28 cellular contexts compared by ENCODE assay signal in genomic region chr7:81744389-81744788, GRCh38. TPM values are rescaled to one million over a fixed set of nuclear protein-coding genes. Genes with fewer than 3 reads are reported as not detected.
"Had no signal": no experiment of that assay in that cellular context is flagged by ENCODE, and none has a peak within 500 bp of the region (broad histone marks: within the 10 kb centered on the region; RNA-seq: fewer than 3 reads in every experiment).

No MANE protein-coding gene starts in this region.

- H3K9ac ChIP-seq: KMS-11 had no signal

- H3K36me3 ChIP-seq: brain microvascular endothelial cell, cardiac muscle cell, Peyer's patch had no signal

- H3K36me3 Mint-ChIP-seq: activated naive CD4-positive, alpha-beta T cell treated with anti-CD3 and anti-CD28 coated beads, Interleukin-2, amount 10 ng/mL, durations not matched to agents 7 days and 5 days; activated naive CD8-positive, alpha-beta T cell treated with anti-CD3 and anti-CD28 coated beads for 36 hours; T-cell had no signal

- H3K27me3 Mint-ChIP-seq: activated CD4-positive, alpha-beta memory T cell treated with anti-CD3 and anti-CD28 coated beads, Interleukin-2, amount 10 ng/mL, durations not matched to agents 7 days and 5 days; activated CD4-positive, alpha-beta T cell treated with anti-CD3 and anti-CD28 coated beads for 36 hours; activated naive CD4-positive, alpha-beta T cell treated with anti-CD3 and anti-CD28 coated beads, Interleukin-2, amount 10 ng/mL, durations not matched to agents 7 days and 5 days; activated naive CD8-positive, alpha-beta T cell treated with anti-CD3 and anti-CD28 coated beads for 36 hours; T-cell had no signal

- DNase-seq: activated CD4-positive, alpha-beta memory T cell treated with anti-CD3 and anti-CD28 coated beads, Interleukin-2, amount 10 ng/mL, durations not matched to agents 7 days and 5 days; activated CD4-positive, alpha-beta T cell treated with anti-CD3 and anti-CD28 coated beads for 36 hours; activated CD4-positive, alpha-beta T cell treated with anti-CD3 and anti-CD28 coated beads, Interleukin-2, amount 50 U/mL, for 1 hour; activated gamma-delta T cell treated with Interleukin-2 at 50 U/mL for 16 hours; activated naive CD4-positive, alpha-beta T cell treated with anti-CD3 and anti-CD28 coated beads, Interleukin-2, amount 10 ng/mL, durations not matched to agents 7 days and 5 days; activated naive CD8-positive, alpha-beta T cell treated with anti-CD3 and anti-CD28 coated beads for 36 hours; activated T-cell treated with anti-CD3 and anti-CD28 coated beads for 4 hours; activated T-cell treated with anti-CD3 and anti-CD28 coated beads, Interleukin-2, amount 50 U/mL, for 72 hours; brain microvascular endothelial cell; NCI-H1092; NCI-H1436; NCI-H1694 treated with DMSO at 0.1 percent for 48 hours; NCI-H2029 treated with DMSO at 0.1 percent for 48 hours; NCI-H446 treated with DMSO at 0.1 percent for 48 hours; NCI-H524 treated with DMSO at 0.1 percent for 48 hours; NCI-H774; OCI-M1; Peyer's patch; SHP77 treated with DMSO at 0.1 percent for 48 hours; T-cell; T-helper 2 cell; T1000 had no signal

- H3K4me1 ChIP-seq: Peyer's patch had no signal

- H3K4me3 ChIP-seq: cardiac muscle cell, Peyer's patch had no signal

- H3K9me3 Mint-ChIP-seq: activated naive CD4-positive, alpha-beta T cell treated with anti-CD3 and anti-CD28 coated beads, Interleukin-2, amount 10 ng/mL, durations not matched to agents 7 days and 5 days; activated naive CD8-positive, alpha-beta T cell treated with anti-CD3 and anti-CD28 coated beads for 36 hours; activated T-helper 2 cell treated with anti-CD3 and anti-CD28 coated beads, Interferon-gamma antibody, Interleukin-2, Interleukin-4, amounts not matched to agents 10 μg/mL and 5 μg/mL and 100 μg/mL, durations not matched to agents 14 hours and 24 hours and 36 hours had no signal

- H3K9me3 ChIP-seq: Peyer's patch had no signal

- H3K27me3 ChIP-seq: brain microvascular endothelial cell, cardiac muscle cell, Peyer's patch had no signal

- H3K4me1 Mint-ChIP-seq: activated CD4-positive, alpha-beta memory T cell treated with anti-CD3 and anti-CD28 coated beads, Interleukin-2, amount 10 ng/mL, durations not matched to agents 7 days and 5 days; activated CD4-positive, alpha-beta T cell treated with anti-CD3 and anti-CD28 coated beads for 36 hours; activated naive CD4-positive, alpha-beta T cell treated with anti-CD3 and anti-CD28 coated beads, Interleukin-2, amount 10 ng/mL, durations not matched to agents 7 days and 5 days; activated naive CD8-positive, alpha-beta T cell treated with anti-CD3 and anti-CD28 coated beads for 36 hours; T-cell had no signal

- H3K27ac ChIP-seq: brain microvascular endothelial cell, cardiac muscle cell, KMS-11, Peyer's patch, VCaP had no signal

- H3K27ac Mint-ChIP-seq: activated CD4-positive, alpha-beta memory T cell treated with anti-CD3 and anti-CD28 coated beads, Interleukin-2, amount 10 ng/mL, durations not matched to agents 7 days and 5 days; activated CD4-positive, alpha-beta T cell treated with anti-CD3 and anti-CD28 coated beads for 36 hours; activated naive CD4-positive, alpha-beta T cell treated with anti-CD3 and anti-CD28 coated beads, Interleukin-2, amount 10 ng/mL, durations not matched to agents 7 days and 5 days; activated naive CD8-positive, alpha-beta T cell treated with anti-CD3 and anti-CD28 coated beads for 36 hours; activated T-cell treated with anti-CD3 and anti-CD28 coated beads, Interleukin-2, amount 50 U/mL, for 72 hours; activated T-helper 2 cell treated with anti-CD3 and anti-CD28 coated beads, Interferon-gamma antibody, Interleukin-2, Interleukin-4, amounts not matched to agents 10 μg/mL and 5 μg/mL and 100 μg/mL, durations not matched to agents 14 hours and 24 hours and 36 hours; T-cell had no signal

- H3K4me3 Mint-ChIP-seq: activated CD4-positive, alpha-beta memory T cell treated with anti-CD3 and anti-CD28 coated beads, Interleukin-2, amount 10 ng/mL, durations not matched to agents 7 days and 5 days; activated CD4-positive, alpha-beta T cell treated with anti-CD3 and anti-CD28 coated beads for 36 hours; activated naive CD4-positive, alpha-beta T cell treated with anti-CD3 and anti-CD28 coated beads, Interleukin-2, amount 10 ng/mL, durations not matched to agents 7 days and 5 days; activated naive CD8-positive, alpha-beta T cell treated with anti-CD3 and anti-CD28 coated beads for 36 hours; activated T-cell treated with anti-CD3 and anti-CD28 coated beads, Interleukin-2, amount 50 U/mL, for 72 hours; T-cell had no signal

- ATAC-seq: activated CD4-positive, alpha-beta T cell treated with anti-CD3 and anti-CD28 coated beads for 36 hours; activated T-cell treated with anti-CD3 and anti-CD28 coated beads, Interleukin-2, amount 50 U/mL, for 72 hours; T-cell had no signal

- H3K4me2 ChIP-seq: KMS-11 had no signal

RNA-seq across cellular contexts. Expression of gene HGF, which starts 25.5 kb away (rescaled TPM):
- total RNA-seq: activated CD4-positive, alpha-beta memory T cell treated with anti-CD3 and anti-CD28 coated beads, Interleukin-2, amount 10 ng/mL, durations not matched to agents 7 days and 5 days; activated CD4-positive, alpha-beta T cell treated with anti-CD3 and anti-CD28 coated beads for 36 hours; activated CD8-positive, alpha-beta memory T cell treated with anti-CD3 and anti-CD28 coated beads for 36 hours; activated naive CD8-positive, alpha-beta T cell treated with anti-CD3 and anti-CD28 coated beads for 36 hours; activated T-cell treated with anti-CD3 and anti-CD28 coated beads, Interleukin-2, amount 50 U/mL, for 72 hours; activated T-helper 2 cell treated with anti-CD3 and anti-CD28 coated beads, Interferon-gamma antibody, Interleukin-2, Interleukin-4, amounts not matched to agents 10 μg/mL and 5 μg/mL and 100 μg/mL, durations not matched to agents 14 hours and 24 hours and 36 hours; MCF 10A had no signal
